Comparison of ENCODE assay signal across 1 cellular context in the genomic region with DNA sequence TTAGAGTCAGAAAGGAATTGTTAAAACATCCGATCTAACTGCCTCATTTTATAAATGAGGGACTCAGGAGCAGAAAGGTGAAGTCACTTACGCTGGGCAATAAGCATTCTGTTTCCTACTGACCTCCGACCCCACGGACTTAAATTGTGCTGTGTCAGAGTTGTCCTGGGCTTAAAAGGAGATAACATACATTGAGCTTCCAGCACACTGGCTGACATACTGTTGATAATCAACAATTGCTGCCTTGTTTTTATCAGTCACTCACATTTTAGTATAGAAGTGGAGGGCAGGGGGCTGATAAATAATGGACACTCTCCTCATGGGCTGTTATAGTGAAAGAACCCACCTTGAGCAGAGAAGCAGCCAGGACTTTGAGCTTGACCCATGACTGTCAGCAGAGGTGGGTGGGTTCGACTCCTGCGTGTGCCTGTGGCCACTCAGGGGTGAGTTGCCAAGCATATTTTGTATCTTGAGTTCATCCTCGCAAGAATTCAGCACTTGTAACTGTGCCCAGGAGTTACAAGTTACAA.
TF ChIP-seq lines count a peak whose summit lies in the region.

No MANE protein-coding gene starts in this region.

TF ChIP-seq in GM23338, 12 proteins besides CTCF, POLR2A, EP300 and RAD21 (continued from another document):
- TF ChIP-seq, protein P1, sequence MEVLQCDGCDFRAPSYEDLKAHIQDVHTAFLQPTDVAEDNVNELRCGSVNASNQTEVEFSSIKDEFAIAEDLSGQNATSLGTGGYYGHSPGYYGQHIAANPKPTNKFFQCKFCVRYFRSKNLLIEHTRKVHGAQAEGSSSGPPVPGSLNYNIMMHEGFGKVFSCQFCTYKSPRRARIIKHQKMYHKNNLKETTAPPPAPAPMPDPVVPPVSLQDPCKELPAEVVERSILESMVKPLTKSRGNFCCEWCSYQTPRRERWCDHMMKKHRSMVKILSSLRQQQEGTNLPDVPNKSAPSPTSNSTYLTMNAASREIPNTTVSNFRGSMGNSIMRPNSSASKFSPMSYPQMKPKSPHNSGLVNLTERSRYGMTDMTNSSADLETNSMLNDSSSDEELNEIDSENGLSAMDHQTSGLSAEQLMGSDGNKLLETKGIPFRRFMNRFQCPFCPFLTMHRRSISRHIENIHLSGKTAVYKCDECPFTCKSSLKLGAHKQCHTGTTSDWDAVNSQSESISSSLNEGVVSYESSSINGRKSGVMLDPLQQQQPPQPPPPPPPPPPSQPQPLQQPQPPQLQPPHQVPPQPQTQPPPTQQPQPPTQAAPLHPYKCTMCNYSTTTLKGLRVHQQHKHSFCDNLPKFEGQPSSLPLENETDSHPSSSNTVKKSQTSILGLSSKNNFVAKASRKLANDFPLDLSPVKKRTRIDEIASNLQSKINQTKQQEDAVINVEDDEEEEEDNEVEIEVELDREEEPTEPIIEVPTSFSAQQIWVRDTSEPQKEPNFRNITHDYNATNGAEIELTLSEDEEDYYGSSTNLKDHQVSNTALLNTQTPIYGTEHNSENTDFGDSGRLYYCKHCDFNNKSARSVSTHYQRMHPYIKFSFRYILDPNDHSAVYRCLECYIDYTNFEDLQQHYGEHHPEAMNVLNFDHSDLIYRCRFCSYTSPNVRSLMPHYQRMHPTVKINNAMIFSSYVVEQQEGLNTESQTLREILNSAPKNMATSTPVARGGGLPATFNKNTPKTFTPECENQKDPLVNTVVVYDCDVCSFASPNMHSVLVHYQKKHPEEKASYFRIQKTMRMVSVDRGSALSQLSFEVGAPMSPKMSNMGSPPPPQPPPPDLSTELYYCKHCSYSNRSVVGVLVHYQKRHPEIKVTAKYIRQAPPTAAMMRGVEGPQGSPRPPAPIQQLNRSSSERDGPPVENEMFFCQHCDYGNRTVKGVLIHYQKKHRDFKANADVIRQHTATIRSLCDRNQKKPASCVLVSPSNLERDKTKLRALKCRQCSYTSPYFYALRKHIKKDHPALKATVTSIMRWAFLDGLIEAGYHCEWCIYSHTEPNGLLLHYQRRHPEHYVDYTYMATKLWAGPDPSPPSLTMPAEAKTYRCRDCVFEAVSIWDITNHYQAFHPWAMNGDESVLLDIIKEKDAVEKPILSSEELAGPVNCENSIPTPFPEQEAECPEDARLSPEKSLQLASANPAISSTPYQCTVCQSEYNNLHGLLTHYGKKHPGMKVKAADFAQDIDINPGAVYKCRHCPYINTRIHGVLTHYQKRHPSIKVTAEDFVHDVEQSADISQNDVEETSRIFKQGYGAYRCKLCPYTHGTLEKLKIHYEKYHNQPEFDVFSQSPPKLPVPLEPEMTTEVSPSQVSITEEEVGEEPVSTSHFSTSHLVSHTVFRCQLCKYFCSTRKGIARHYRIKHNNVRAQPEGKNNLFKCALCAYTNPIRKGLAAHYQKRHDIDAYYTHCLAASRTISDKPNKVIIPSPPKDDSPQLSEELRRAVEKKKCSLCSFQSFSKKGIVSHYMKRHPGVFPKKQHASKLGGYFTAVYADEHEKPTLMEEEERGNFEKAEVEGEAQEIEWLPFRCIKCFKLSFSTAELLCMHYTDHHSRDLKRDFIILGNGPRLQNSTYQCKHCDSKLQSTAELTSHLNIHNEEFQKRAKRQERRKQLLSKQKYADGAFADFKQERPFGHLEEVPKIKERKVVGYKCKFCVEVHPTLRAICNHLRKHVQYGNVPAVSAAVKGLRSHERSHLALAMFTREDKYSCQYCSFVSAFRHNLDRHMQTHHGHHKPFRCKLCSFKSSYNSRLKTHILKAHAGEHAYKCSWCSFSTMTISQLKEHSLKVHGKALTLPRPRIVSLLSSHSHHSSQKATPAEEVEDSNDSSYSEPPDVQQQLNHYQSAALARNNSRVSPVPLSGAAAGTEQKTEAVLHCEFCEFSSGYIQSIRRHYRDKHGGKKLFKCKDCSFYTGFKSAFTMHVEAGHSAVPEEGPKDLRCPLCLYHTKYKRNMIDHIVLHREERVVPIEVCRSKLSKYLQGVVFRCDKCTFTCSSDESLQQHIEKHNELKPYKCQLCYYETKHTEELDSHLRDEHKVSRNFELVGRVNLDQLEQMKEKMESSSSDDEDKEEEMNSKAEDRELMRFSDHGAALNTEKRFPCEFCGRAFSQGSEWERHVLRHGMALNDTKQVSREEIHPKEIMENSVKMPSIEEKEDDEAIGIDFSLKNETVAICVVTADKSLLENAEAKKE (CRISPR knock-in tag; IDR thresholded peaks at IDR 0.05), result no peak
